In genomic region chr2:69163556-69163955, GRCh38 we compare ENCODE assay signal across 18 cellular contexts.
A peak's percentile ranks its signal among the peaks of the same experiment; 100 is the strongest.
DNase-seq lines count a peak whose midpoint lies in the region; ATAC-seq, FAIRE-seq and TF ChIP-seq lines count a peak whose summit lies in the region.
"Had no signal": no experiment of that assay in that cellular context is flagged by ENCODE, and none has a peak within 500 bp of the region (broad histone marks: within the 10 kb centered on the region; RNA-seq: fewer than 3 reads in every experiment).

No MANE protein-coding gene starts in this region.

- peak overlapping the region; percentile 87 for H3K27ac Mint-ChIP-seq in HFFc6
- H3K27ac Mint-ChIP-seq in astrocyte (ENCODE audit: unreplicated experiment), result peak overlapping the region; percentile 97
- no peak overlapping the region for H3K27ac Mint-ChIP-seq in stimulated activated naive B cell treated with anti-CD40 and anti-IgM and Interleukin-4, amounts not matched to agents 10 μg/mL and 1 μg/mL and 100 μg/mL, for 72 hours

- H3K4me3 Mint-ChIP-seq in HFFc6 (peak overlapping the region; percentile 79), astrocyte (ENCODE audit: unreplicated experiment) (no peak overlapping the region)
- no peak overlapping the region for H3K4me3 Mint-ChIP-seq in stimulated activated naive B cell treated with anti-CD40 and anti-IgM and Interleukin-4, amounts not matched to agents 10 μg/mL and 1 μg/mL and 100 μg/mL, for 72 hours

- peak overlapping the region; percentile 77 for H3K4me2 ChIP-seq in astrocyte (ENCODE audit: low read length)

- no peaks in the 10 kb centered on the region for H3K9me3 ChIP-seq in astrocyte (ENCODE audit: insufficient read depth, low read depth, low read length)
- no peaks in the 10 kb centered on the region for H3K9me3 ChIP-seq in left lung
- no peaks in the 10 kb centered on the region for H3K9me3 ChIP-seq in stomach
- H3K9me3 ChIP-seq: body of pancreas, heart right ventricle, pancreas had no signal

- H3K4me1 Mint-ChIP-seq in HFFc6 (ENCODE audit: low read depth) (peaks cover 73% of the 10 kb centered on the region), astrocyte (ENCODE audit: low read depth, unreplicated experiment) (peaks cover 55% of the 10 kb centered on the region)
- peaks cover 8 to 14% of the 10 kb centered on the region in 2 donors for H3K4me1 Mint-ChIP-seq in stimulated activated naive B cell treated with anti-CD40 and anti-IgM and Interleukin-4, amounts not matched to agents 10 μg/mL and 1 μg/mL and 100 μg/mL, for 72 hours

- intact Hi-C loops in left lung (cut with DNase I), result no loop called here
- intact Hi-C loops in stomach (cut with DNase I; ENCODE audit: low total_unique reads), result no loop called here

- no peaks in the 10 kb centered on the region for H3K79me2 ChIP-seq in astrocyte (ENCODE audit: insufficient read depth, low read length)

- TF ChIP-seq CTCF in HFFc6 (IDR thresholded peaks at IDR 0.05), result no peak
- no peak for TF ChIP-seq CTCF in astrocyte (IDR thresholded peaks at IDR 0.05; ENCODE audit: insufficient read depth, low read depth, low read length)
- no peak for TF ChIP-seq CTCF in left lung (IDR thresholded peaks at IDR 0.05)
- TF ChIP-seq CTCF in stomach (IDR thresholded peaks at IDR 0.05), result no peak

- H3K27ac ChIP-seq in astrocyte (ENCODE audit: low read depth, low read length), result peak overlapping the region; percentile 86
- H3K27ac ChIP-seq in left lung, result peak overlapping the region; percentile 74 to 86
- peak overlapping the region in 4 of 5 donors; percentile 18 to 70 (median 59) for H3K27ac ChIP-seq in stomach

- no peak overlapping the region for H2AFZ ChIP-seq in astrocyte (ENCODE audit: low read depth, low read length)

- H3K27me3 ChIP-seq in astrocyte (ENCODE audit: insufficient read depth, low read length) (no peaks in the 10 kb centered on the region), left lung (no peaks in the 10 kb centered on the region), stomach (no peaks in the 10 kb centered on the region)
- H3K27me3 ChIP-seq: body of pancreas, heart right ventricle, pancreas had no signal

- no peaks in the 10 kb centered on the region for H4K20me1 ChIP-seq in astrocyte (ENCODE audit: insufficient read depth, low read length)

- peaks cover 46% of the 10 kb centered on the region for H3K4me1 ChIP-seq in astrocyte (ENCODE audit: insufficient read depth, low read length)
- peaks cover 24 to 43% of the 10 kb centered on the region in 2 donors for H3K4me1 ChIP-seq in left lung
- H3K4me1 ChIP-seq in stomach, result peaks cover 0 to 33% (median 15%) of the 10 kb centered on the region in 4 donors
- H3K4me1 ChIP-seq: body of pancreas, pancreas had no signal

- H3K4me3 ChIP-seq in astrocyte (ENCODE audit: insufficient read depth, low read depth, low read length) (no peak overlapping the region), left lung (no peak overlapping the region), stomach (no peak overlapping the region)
- H3K4me3 ChIP-seq: body of pancreas, heart right ventricle, K562, pancreas had no signal

- DNase-seq in HFFc6 (no peak), astrocyte (ENCODE audit: low read depth) (no peak), left lung (no peak), stomach (no peak), NCI-H1048 (lab: John Stamatoyannopoulos, UW) (no peak), HT-29 (ENCODE audit: low spot score) (no peak)
- DNase-seq in stimulated activated naive B cell treated with anti-CD40 and anti-IgM and Interleukin-4, amounts not matched to agents 10 μg/mL and 1 μg/mL and 100 μg/mL, for 72 hours, result no peak
- DNase-seq: activated CD4-positive, alpha-beta T cell treated with anti-CD3 and anti-CD28 coated beads, Interleukin-2, amount 50 U/mL, for 48 hours; activated gamma-delta T cell; DND-41; heart right ventricle; left ventricle myocardium superior; NCI-H1417; pancreas had no signal

- no peaks in the 10 kb centered on the region for H3K27me3 Mint-ChIP-seq in HFFc6 (ENCODE audit: insufficient read depth)
- no peaks in the 10 kb centered on the region for H3K27me3 Mint-ChIP-seq in astrocyte (ENCODE audit: low read depth, unreplicated experiment)
- H3K27me3 Mint-ChIP-seq in stimulated activated naive B cell treated with anti-CD40 and anti-IgM and Interleukin-4, amounts not matched to agents 10 μg/mL and 1 μg/mL and 100 μg/mL, for 72 hours, result peaks cover 0 to 8% of the 10 kb centered on the region in 2 donors

- WGBS in stomach, 5 donors, result 89 to 95% (median 91%) methylated on average over 7 of the region's 7 CpGs

- FAIRE-seq in astrocyte (lab: Jason Lieb, UNC), result no peak
- FAIRE-seq: GM12891, pancreas had no signal

- H3K9me3 Mint-ChIP-seq in HFFc6 (no peaks in the 10 kb centered on the region), astrocyte (ENCODE audit: unreplicated experiment) (no peaks in the 10 kb centered on the region)
- H3K9me3 Mint-ChIP-seq in stimulated activated naive B cell treated with anti-CD40 and anti-IgM and Interleukin-4, amounts not matched to agents 10 μg/mL and 1 μg/mL and 100 μg/mL, for 72 hours, result no peaks in the 10 kb centered on the region

- no peak for TF ChIP-seq EP300 in stomach (IDR thresholded peaks at IDR 0.05)

- no peaks in the 10 kb centered on the region for H3K36me3 ChIP-seq in astrocyte (ENCODE audit: insufficient read depth, low read length)
- no peaks in the 10 kb centered on the region for H3K36me3 ChIP-seq in left lung
- H3K36me3 ChIP-seq in stomach, result no peaks in the 10 kb centered on the region
- H3K36me3 ChIP-seq: heart right ventricle, pancreas had no signal

- TF ChIP-seq POLR2A in stomach (IDR thresholded peaks at IDR 0.05), result no peak

- peak overlapping the region; percentile 64 for H3K9ac ChIP-seq in astrocyte (ENCODE audit: low read length)

- H3K36me3 Mint-ChIP-seq in HFFc6 (ENCODE audit: low read depth) (peaks cover 39% of the 10 kb centered on the region), astrocyte (ENCODE audit: low read depth, unreplicated experiment) (peaks cover 15% of the 10 kb centered on the region)
- no peaks in the 10 kb centered on the region for H3K36me3 Mint-ChIP-seq in stimulated activated naive B cell treated with anti-CD40 and anti-IgM and Interleukin-4, amounts not matched to agents 10 μg/mL and 1 μg/mL and 100 μg/mL, for 72 hours

- ATAC-seq in left lung, result no peak
- ATAC-seq in stimulated activated naive B cell treated with anti-CD40 and anti-IgM and Interleukin-4, amounts not matched to agents 10 μg/mL and 1 μg/mL and 100 μg/mL, for 72 hours (replicated peaks), result no peak
- no peak for ATAC-seq in HG03196 (IDR thresholded peaks at IDR 0.05; ENCODE audit: unreplicated experiment)
- ATAC-seq: K562 had no signal
